2 cellular contexts compared by ENCODE assay signal in the genomic region with DNA sequence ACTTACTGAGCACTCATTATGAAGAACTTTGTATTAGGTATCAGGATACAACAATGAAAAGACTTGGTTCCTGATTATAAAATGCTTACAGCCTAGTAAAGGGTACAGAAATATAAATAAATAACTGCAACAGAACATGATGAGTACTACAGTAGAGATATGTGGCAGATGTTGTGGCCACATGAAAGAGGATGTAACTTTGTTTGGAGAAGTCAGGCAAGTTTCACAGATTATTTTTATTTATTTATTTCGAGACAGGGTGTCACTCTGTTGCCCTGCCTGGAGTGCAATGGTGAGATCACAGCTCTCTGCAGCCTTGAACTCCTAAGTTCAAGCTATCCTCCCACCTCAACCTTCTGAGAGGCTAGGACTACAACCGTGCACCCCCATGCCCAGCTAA.
TF ChIP-seq lines count a peak whose summit lies in the region.

No MANE protein-coding gene starts in this region.

TF ChIP-seq in GM12878, 131 proteins besides CTCF, POLR2A, EP300 and RAD21 (continued from another document):
- TF ChIP-seq BCLAF1 (IDR thresholded peaks at IDR 0.05) (no peak), HDAC2 (IDR thresholded peaks at IDR 0.05) (no peak), RUNX3 (IDR thresholded peaks at IDR 0.05; ENCODE audit: low read length) (peak; percentile 88), ELK1 (IDR thresholded peaks at IDR 0.05; ENCODE audit: low read depth, low read length) (no peak), SPI1 (IDR thresholded peaks at IDR 0.05; ENCODE audit: borderline replicate concordance, insufficient read depth, low read depth, low read length) (peak; percentile 16; the same call in 1 of the 2 replicates), SRF (IDR thresholded peaks at IDR 0.05; ENCODE audit: low read depth in 2 of 2, low read length in 2 of 2) (no peak), DPF2 (IDR thresholded peaks at IDR 0.05) (0 out of 2 replicates have a peak, but pooled peaks have one; percentile 23), SMARCA5 (IDR thresholded peaks at IDR 0.05) (peak; percentile 13; the same call in 1 of the 2 replicates), TCF7 (IDR thresholded peaks at IDR 0.05; ENCODE audit: borderline replicate concordance) (peak; percentile 90), ATF7 (IDR thresholded peaks at IDR 0.05; ENCODE audit: low read depth) (peak; percentile 19; the same call in 1 of the 2 replicates), EZH2 (IDR thresholded peaks at IDR 0.05; ENCODE audit: borderline replicate concordance, control insufficient read depth, low read depth, low read length) (no peak), MEF2A (IDR thresholded peaks at IDR 0.05; ENCODE audit: insufficient read depth, low read depth, low read length) (peak; percentile 85; the same call in 1 of the 2 replicates), NFIC (IDR thresholded peaks at IDR 0.05; ENCODE audit: low read depth, low read length) (peak; percentile 69), CHD1 (IDR thresholded peaks at IDR 0.05; ENCODE audit: low read depth, low read length) (no peak), HDGF (IDR thresholded peaks at IDR 0.05) (no peak), CREM (IDR thresholded peaks at IDR 0.05; ENCODE audit: low read depth) (peak; percentile 29; the same call in 1 of the 2 replicates), CREB1 (IDR thresholded peaks at IDR 0.05; ENCODE audit: low read depth) (0 out of 2 replicates have a peak, but pooled peaks have one; percentile 31), ATF2 (IDR thresholded peaks at IDR 0.05; ENCODE audit: low read length) (peak; percentile 53; the same call in 1 of the 2 replicates), FOXM1 (IDR thresholded peaks at IDR 0.05; ENCODE audit: low read depth, low read length) (0 out of 2 replicates have a peak, but pooled peaks have one; percentile 49), MEF2B (IDR thresholded peaks at IDR 0.05; ENCODE audit: partially characterized antibody, poor library complexity, severe bottlenecking) (peak; percentile 21)
- TF ChIP-seq, protein P1, sequence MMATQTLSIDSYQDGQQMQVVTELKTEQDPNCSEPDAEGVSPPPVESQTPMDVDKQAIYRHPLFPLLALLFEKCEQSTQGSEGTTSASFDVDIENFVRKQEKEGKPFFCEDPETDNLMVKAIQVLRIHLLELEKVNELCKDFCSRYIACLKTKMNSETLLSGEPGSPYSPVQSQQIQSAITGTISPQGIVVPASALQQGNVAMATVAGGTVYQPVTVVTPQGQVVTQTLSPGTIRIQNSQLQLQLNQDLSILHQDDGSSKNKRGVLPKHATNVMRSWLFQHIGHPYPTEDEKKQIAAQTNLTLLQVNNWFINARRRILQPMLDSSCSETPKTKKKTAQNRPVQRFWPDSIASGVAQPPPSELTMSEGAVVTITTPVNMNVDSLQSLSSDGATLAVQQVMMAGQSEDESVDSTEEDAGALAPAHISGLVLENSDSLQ (IDR thresholded peaks at IDR 0.05) = peak; percentile 59; the same call in 1 of the 2 replicates
TF ChIP-seq in GM12878: peak in this region for 15.

TF ChIP-seq in SK-N-SH treated with all-trans-retinoic acid at 6 μM for 48 hours, 23 proteins besides CTCF, POLR2A, EP300 and RAD21:
- TF ChIP-seq POU6F1 (CRISPR knock-in tag; IDR thresholded peaks at IDR 0.05; ENCODE audit: borderline replicate concordance, low read depth) (no peak), SNAI2 (CRISPR knock-in tag; IDR thresholded peaks at IDR 0.05) (no peak), PPARA (CRISPR knock-in tag; IDR thresholded peaks at IDR 0.05; ENCODE audit: borderline replicate concordance) (no peak), ZC3H10 (CRISPR knock-in tag; IDR thresholded peaks at IDR 0.05) (no peak), TOX (CRISPR knock-in tag; IDR thresholded peaks at IDR 0.05; ENCODE audit: borderline replicate concordance) (no peak), ZNF8 (CRISPR knock-in tag; IDR thresholded peaks at IDR 0.05) (no peak), RARB (CRISPR knock-in tag; IDR thresholded peaks at IDR 0.05) (no peak), ZNF565 (CRISPR knock-in tag; conservative IDR thresholded peaks at IDR 0.05; ENCODE audit: low read depth) (no peak), ISL1 (CRISPR knock-in tag; IDR thresholded peaks at IDR 0.05) (no peak), ARNTL (CRISPR knock-in tag; IDR thresholded peaks at IDR 0.05; ENCODE audit: borderline replicate concordance, low read depth) (no peak), ZFP3 (CRISPR knock-in tag; IDR thresholded peaks at IDR 0.05) (no peak), OSR1 (CRISPR knock-in tag; IDR thresholded peaks at IDR 0.05) (no peak), ZNF70 (CRISPR knock-in tag; IDR thresholded peaks at IDR 0.05) (no peak), BACH2 (CRISPR knock-in tag; IDR thresholded peaks at IDR 0.05; ENCODE audit: borderline replicate concordance) (no peak), GLIS3 (CRISPR knock-in tag; IDR thresholded peaks at IDR 0.05) (no peak), PATZ1 (CRISPR knock-in tag; IDR thresholded peaks at IDR 0.05; ENCODE audit: borderline replicate concordance) (no peak), ZFP30 (CRISPR knock-in tag; IDR thresholded peaks at IDR 0.05) (no peak), TCF4 (CRISPR knock-in tag; IDR thresholded peaks at IDR 0.05; ENCODE audit: borderline replicate concordance) (no peak)
- TF ChIP-seq, protein P2, sequence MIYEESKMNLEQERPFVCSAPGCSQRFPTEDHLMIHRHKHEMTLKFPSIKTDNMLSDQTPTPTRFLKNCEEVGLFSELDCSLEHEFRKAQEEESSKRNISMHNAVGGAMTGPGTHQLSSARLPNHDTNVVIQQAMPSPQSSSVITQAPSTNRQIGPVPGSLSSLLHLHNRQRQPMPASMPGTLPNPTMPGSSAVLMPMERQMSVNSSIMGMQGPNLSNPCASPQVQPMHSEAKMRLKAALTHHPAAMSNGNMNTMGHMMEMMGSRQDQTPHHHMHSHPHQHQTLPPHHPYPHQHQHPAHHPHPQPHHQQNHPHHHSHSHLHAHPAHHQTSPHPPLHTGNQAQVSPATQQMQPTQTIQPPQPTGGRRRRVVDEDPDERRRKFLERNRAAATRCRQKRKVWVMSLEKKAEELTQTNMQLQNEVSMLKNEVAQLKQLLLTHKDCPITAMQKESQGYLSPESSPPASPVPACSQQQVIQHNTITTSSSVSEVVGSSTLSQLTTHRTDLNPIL (CRISPR knock-in tag; IDR thresholded peaks at IDR 0.05; ENCODE audit: low read depth) = no peak
TF ChIP-seq in SK-N-SH treated with all-trans-retinoic acid at 6 μM for 48 hours: peak in this region for 0.
